In the genomic region with DNA sequence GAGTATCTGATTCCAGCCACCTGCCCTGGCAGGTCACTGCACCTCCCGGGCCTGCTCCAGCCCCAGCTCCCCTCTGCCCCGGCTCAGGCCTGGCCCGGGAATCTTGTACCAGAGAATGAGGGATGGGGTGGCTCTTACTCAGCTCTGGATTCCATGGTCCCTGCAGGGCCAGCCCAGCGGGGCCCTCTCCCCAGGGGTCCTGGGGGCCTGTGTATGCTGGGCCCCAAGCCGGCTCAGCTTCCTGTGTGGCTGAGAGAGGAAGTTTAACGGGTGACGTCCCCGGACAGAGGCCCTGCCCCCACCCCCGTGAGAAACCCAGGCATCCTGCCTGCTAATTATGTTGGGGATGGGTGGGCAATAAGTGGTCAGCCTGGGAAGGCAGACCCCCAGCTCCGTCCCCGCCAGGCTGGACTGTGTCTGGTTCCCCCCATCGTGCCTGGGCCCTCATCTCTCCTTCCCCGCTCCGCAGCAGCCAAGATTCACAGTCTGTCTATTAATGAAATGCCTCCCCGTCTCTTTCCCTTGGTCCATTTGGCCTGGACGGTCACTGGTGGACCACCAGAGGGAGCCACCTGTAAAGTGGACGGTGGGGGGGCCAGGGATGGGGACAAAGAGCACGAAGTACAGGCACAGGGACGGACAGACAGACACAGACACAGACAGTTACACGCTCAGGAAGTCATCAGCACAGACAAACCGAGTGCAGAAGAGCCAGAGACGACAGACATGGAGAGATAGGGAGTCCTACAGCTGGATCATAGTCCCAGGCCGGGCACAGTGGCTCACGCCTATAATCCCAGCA, we compare ENCODE assay signal across 7 cellular contexts. TPM values are rescaled to one million over a fixed set of nuclear protein-coding genes. Genes with fewer than 3 reads are reported as not detected.
DNase-seq lines count a peak whose midpoint lies in the region; ATAC-seq and TF ChIP-seq lines count a peak whose summit lies in the region.

TSS of gene DENND1C (minus strand) at position 247 of the 802 bp plus-strand sequence. CDS start at position 155, 92 bp downstream.

- no peaks in the 10 kb centered on the region for H3K9me3 Mint-ChIP-seq in activated CD4-positive, alpha-beta T cell treated with anti-CD3 and anti-CD28 coated beads for 36 hours (ENCODE audit: low read depth)
- H3K9me3 Mint-ChIP-seq in dendritic cell treated with granulocyte-macrophage colony-stimulating factor and Interleukin-4, amounts not matched to agents 40 ng/mL and 50 ng/mL, for 4 days: no peaks in the 10 kb centered on the region
- H3K9me3 Mint-ChIP-seq in naive thymus-derived CD8-positive, alpha-beta T cell: no peaks in the 10 kb centered on the region

- H3K36me3 ChIP-seq in tibial nerve: no peaks in the 10 kb centered on the region

- peaks cover 0 to 17% of the 10 kb centered on the region in 2 donors for H3K27me3 ChIP-seq in tibial nerve

- 20 to 35% methylated on average over 22 to 23 of the region's 24 CpGs for WGBS in tibial nerve, 2 donors

- peak within 1 kb of the TSS; percentile 96 for H3K27ac Mint-ChIP-seq in activated CD4-positive, alpha-beta T cell treated with anti-CD3 and anti-CD28 coated beads for 36 hours
- H3K27ac Mint-ChIP-seq in dendritic cell treated with granulocyte-macrophage colony-stimulating factor and Interleukin-4, amounts not matched to agents 40 ng/mL and 50 ng/mL, for 4 days: peak within 1 kb of the TSS; percentile 91
- peak within 1 kb of the TSS; percentile 93 to 100 (median 98) for H3K27ac Mint-ChIP-seq in naive thymus-derived CD8-positive, alpha-beta T cell

- peak in 4 of 5 experiments; percentile 29 to 47 (median 40) for TF ChIP-seq CTCF in tibial nerve (IDR thresholded peaks at IDR 0.05)

- peak within 1 kb of the TSS in 1 of 4 donors; percentile 75 for H3K27ac ChIP-seq in tibial nerve

- ATAC-seq in GM19023 (IDR thresholded peaks at IDR 0.05; ENCODE audit: unreplicated experiment): peak; percentile 64
- peak; percentile 79 for ATAC-seq in activated CD4-positive, alpha-beta T cell treated with anti-CD3 and anti-CD28 coated beads for 36 hours
- peak; percentile 86 to 88 for ATAC-seq in naive thymus-derived CD8-positive, alpha-beta T cell

- intact Hi-C loops in activated CD4-positive, alpha-beta T cell treated with anti-CD3 and anti-CD28 coated beads for 36 hours (cut with DNase I, micrococcal nuclease): loop anchor here (1.0 to 2.0 kb wide), 3 partner anchors 21 to 108 kb away; no protein-coding TSS in a partner anchor
- intact Hi-C loops in dendritic cell treated with granulocyte-macrophage colony-stimulating factor and Interleukin-4, amounts not matched to agents 40 ng/mL and 50 ng/mL, for 4 days (cut with micrococcal nuclease): no loop called here

- H3K4me3 Mint-ChIP-seq in activated CD4-positive, alpha-beta T cell treated with anti-CD3 and anti-CD28 coated beads for 36 hours: peak within 1 kb of the TSS; percentile 88
- H3K4me3 Mint-ChIP-seq in dendritic cell treated with granulocyte-macrophage colony-stimulating factor and Interleukin-4, amounts not matched to agents 40 ng/mL and 50 ng/mL, for 4 days: peak within 1 kb of the TSS; percentile 82
- H3K4me3 Mint-ChIP-seq in naive thymus-derived CD8-positive, alpha-beta T cell: peak within 1 kb of the TSS; percentile 84 to 100 (median 98)

- CTCF ChIA-PET in activated CD4-positive, alpha-beta T cell treated with anti-CD3 and anti-CD28 coated beads for 36 hours (lab: Charles Lee): interaction anchor here (0.5 to 1.3 kb wide), 6 partner anchors 10 to 332 kb away, joined by 3 to 7 read pairs (median 4); partner anchors contain the start of gene TNFSF9

- peak within 1 kb of the TSS in 2 of 4 donors; percentile 41 to 50 for H3K4me3 ChIP-seq in tibial nerve

- TF ChIP-seq EP300 in tibial nerve (IDR thresholded peaks at IDR 0.05): no peak

- peaks cover 25% of the 10 kb centered on the region for H3K4me1 Mint-ChIP-seq in activated CD4-positive, alpha-beta T cell treated with anti-CD3 and anti-CD28 coated beads for 36 hours
- H3K4me1 Mint-ChIP-seq in dendritic cell treated with granulocyte-macrophage colony-stimulating factor and Interleukin-4, amounts not matched to agents 40 ng/mL and 50 ng/mL, for 4 days (ENCODE audit: low read depth): peaks cover 27% of the 10 kb centered on the region
- H3K4me1 Mint-ChIP-seq in naive thymus-derived CD8-positive, alpha-beta T cell: peaks cover 20 to 46% (median 44%) of the 10 kb centered on the region in 4 donors

- peak; percentile 65 for DNase-seq in HuH-7.5 (ENCODE audit: low spot score)
- peak; percentile 84 for DNase-seq in activated CD4-positive, alpha-beta T cell treated with anti-CD3 and anti-CD28 coated beads for 36 hours
- peak; percentile 27 to 81 (median 58) for DNase-seq in naive thymus-derived CD8-positive, alpha-beta T cell
- DNase-seq in tibial nerve (ENCODE audit: low spot score in 2 of 2): peak in 1 of 2 donors; percentile 11
- DNase-seq in epidermal melanocyte (ENCODE audit: insufficient read length, low spot score): no peak

- POLR2A ChIA-PET in activated CD4-positive, alpha-beta T cell treated with anti-CD3 and anti-CD28 coated beads for 36 hours (lab: Charles Lee): interaction anchor here (0.5 to 1.8 kb wide), 6 partner anchors 10 to 298 kb away, joined by 3 to 6 read pairs (median 4); partner anchors contain the start of gene KHSRP
- POLR2A ChIA-PET in naive thymus-derived CD8-positive, alpha-beta T cell (lab: Charles Lee): interaction anchor here (0.6 to 2.5 kb wide), 18 partner anchors 11 to 678 kb away, joined by 3 to 24 read pairs (median 6); partner anchors contain the start of genes ALKBH7, CLPP, CRB3 and GPR108

- no peak for TF ChIP-seq POLR2A in tibial nerve (IDR thresholded peaks at IDR 0.05)

- H3K4me1 ChIP-seq in tibial nerve: peaks cover 0 to 5% (median 0%) of the 10 kb centered on the region in 4 donors

- no peaks in the 10 kb centered on the region for H3K9me3 ChIP-seq in tibial nerve

- H3K27me3 Mint-ChIP-seq in activated CD4-positive, alpha-beta T cell treated with anti-CD3 and anti-CD28 coated beads for 36 hours: no peaks in the 10 kb centered on the region
- H3K27me3 Mint-ChIP-seq in dendritic cell treated with granulocyte-macrophage colony-stimulating factor and Interleukin-4, amounts not matched to agents 40 ng/mL and 50 ng/mL, for 4 days: no peaks in the 10 kb centered on the region
- H3K27me3 Mint-ChIP-seq in naive thymus-derived CD8-positive, alpha-beta T cell: no peaks in the 10 kb centered on the region

- peaks cover 2% of the 10 kb centered on the region for H3K36me3 Mint-ChIP-seq in activated CD4-positive, alpha-beta T cell treated with anti-CD3 and anti-CD28 coated beads for 36 hours (ENCODE audit: low read depth)
- peaks cover 43% of the 10 kb centered on the region for H3K36me3 Mint-ChIP-seq in dendritic cell treated with granulocyte-macrophage colony-stimulating factor and Interleukin-4, amounts not matched to agents 40 ng/mL and 50 ng/mL, for 4 days (ENCODE audit: low read depth)
- peaks cover 0 to 15% (median 0%) of the 10 kb centered on the region in 3 donors for H3K36me3 Mint-ChIP-seq in naive thymus-derived CD8-positive, alpha-beta T cell

RNA-seq across cellular contexts. Expression of gene DENND1C, which starts in this region (rescaled TPM):
- total RNA-seq in activated CD4-positive, alpha-beta T cell treated with anti-CD3 and anti-CD28 coated beads for 36 hours: 10 to 100 TPM; 49.5 to 56.3 TPM
- 100 to 1,000 TPM; 105 to 110 TPM for total RNA-seq in naive thymus-derived CD8-positive, alpha-beta T cell
- 100 to 1,000 TPM in 1 of 3 donors, 10 to 100 TPM in 2; 35.4 to 106 (median 67.7) TPM for polyA plus RNA-seq in naive thymus-derived CD8-positive, alpha-beta T cell
- total RNA-seq in tibial nerve: 1 to 10 TPM; 1.1 to 8.1 (median 2.5) TPM

Comparison
In these comparisons a context has a peak if more than half of its experiments do, and no peak if none do; other contexts are left out.
1. RNA of gene DENND1C (total RNA-seq): 105 to 110 TPM in naive thymus-derived CD8-positive, alpha-beta T cell and 49.5 to 56.3 TPM in activated CD4-positive, alpha-beta T cell treated with anti-CD3 and anti-CD28 coated beads for 36 hours; 1.1 to 8.1 TPM in tibial nerve; every median in the first group is over 4 times any median in the second.
2. Peak in every context shown above with its lines, with median percentiles within 50 percentile points of each other: ATAC-seq, H3K27ac Mint-ChIP-seq and H3K4me3 Mint-ChIP-seq.